ENCODE assay signal across 27 cellular contexts in the genomic region with DNA sequence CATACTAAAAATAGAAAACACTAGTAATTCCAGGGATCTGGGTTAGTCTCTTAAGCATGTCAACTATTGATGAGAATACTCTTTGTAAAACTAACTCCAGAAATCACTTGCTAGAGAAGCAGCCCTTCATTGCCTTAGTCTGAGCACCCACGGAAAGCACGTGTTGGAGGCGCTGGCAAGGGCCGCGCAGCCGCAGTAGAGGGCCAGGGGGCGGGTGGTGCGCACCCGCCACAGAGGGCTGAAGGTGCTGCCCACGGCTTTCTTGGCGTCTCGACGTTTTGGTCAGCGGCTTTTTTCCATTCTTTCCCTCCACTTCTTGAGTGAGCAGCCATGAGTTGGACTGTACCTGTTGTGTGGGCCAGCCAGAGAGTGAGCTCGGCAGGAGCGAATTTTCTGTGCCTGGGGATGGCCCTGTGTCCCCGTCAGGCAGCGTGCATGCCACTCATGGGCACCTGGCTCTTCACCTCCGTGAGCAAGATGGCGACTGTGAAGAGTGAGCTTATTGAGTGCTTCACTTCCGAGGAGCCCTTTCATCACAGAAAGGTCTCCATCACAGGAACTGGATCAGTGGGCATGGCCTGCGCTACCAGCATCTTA.
"Had no signal": no experiment of that assay in that cellular context is flagged by ENCODE, and none has a peak within 500 bp of the region (broad histone marks: within the 10 kb centered on the region; RNA-seq: fewer than 3 reads in every experiment).

No MANE protein-coding gene starts in this region.

- H2AFZ ChIP-seq: neural progenitor cell had no signal

- H3K27ac ChIP-seq: neural progenitor cell, neutrophil, pancreas, psoas muscle, right lobe of liver, skin epidermis, spleen, suprapubic skin, testis, tibial artery, transverse colon, upper lobe of right lung, vagina had no signal

- FAIRE-seq: pancreas had no signal

- H3K4me1 ChIP-seq: pancreas, psoas muscle, right lobe of liver, spleen, suprapubic skin, testis, tibial artery, transverse colon, upper lobe of right lung, vagina had no signal

- H3K9me3 ChIP-seq: neutrophil, pancreas, psoas muscle, right lobe of liver, suprapubic skin, testis, tibial artery, transverse colon, upper lobe of right lung, vagina had no signal

- H3K27me3 ChIP-seq: neural progenitor cell, neutrophil, pancreas, right lobe of liver, spleen, suprapubic skin, testis, tibial artery, transverse colon, upper lobe of right lung, vagina had no signal

- H3K36me3 ChIP-seq: neural progenitor cell, neutrophil, pancreas, right lobe of liver, spleen, suprapubic skin, tibial artery, transverse colon, upper lobe of right lung, vagina had no signal

- H3K4me2 ChIP-seq: neural progenitor cell, smooth muscle cell had no signal

- DNase-seq: naive thymus-derived CD4-positive, alpha-beta T cell; natural killer cell; nucleus accumbens; pancreas; psoas muscle; right cardiac atrium; right lobe of liver; spleen; stimulated activated CD4-positive, alpha-beta T cell treated with anti-CD3 and anti-CD28 coated beads, Interleukin-12 subunit alpha, Interleukin-12 subunit beta, amount 100 ng/mL, for 4 hours; stimulated activated CD4-positive, alpha-beta T cell treated with anti-CD3 and anti-CD28 coated beads, Interleukin-1b, Interleukin-23, amount 100 ng/mL, for 48 hours; stimulated activated CD4-positive, alpha-beta T cell treated with anti-CD3 and anti-CD28 coated beads, Interleukin-4, amount 100 ng/mL, for 1 hour; stimulated activated CD4-positive, alpha-beta T cell treated with anti-CD3 and anti-CD28 coated beads, Interleukin-4, amount 100 ng/mL, for 4 hours; stimulated activated CD8-positive, alpha-beta memory T cell treated with anti-CD3 and anti-CD28 coated beads, Interleukin-4, amount 100 ng/mL, for 48 hours; stimulated activated naive CD4-positive, alpha-beta T cell; stimulated activated naive CD8-positive, alpha-beta T cell treated with anti-CD3 and anti-CD28 coated beads, Interleukin-15, amount 100 ng/mL, for 72 hours; stimulated activated naive CD8-positive, alpha-beta T cell treated with anti-CD3 and anti-CD28 coated beads, Interleukin-15, Interleukin-2, amounts not matched to agents 100 U/mL and 50 U/mL, for 24 hours; substantia nigra; testis; tibial artery; transverse colon; upper lobe of right lung had no signal

- H3K4me3 ChIP-seq: neural progenitor cell, pancreas, psoas muscle, right lobe of liver, skin epidermis, smooth muscle cell, spleen, suprapubic skin, tibial artery, transverse colon, upper lobe of right lung, vagina had no signal

- H3K9ac ChIP-seq: neural progenitor cell had no signal
